Comparison of ENCODE assay signal across 22 cellular contexts in the genomic region with DNA sequence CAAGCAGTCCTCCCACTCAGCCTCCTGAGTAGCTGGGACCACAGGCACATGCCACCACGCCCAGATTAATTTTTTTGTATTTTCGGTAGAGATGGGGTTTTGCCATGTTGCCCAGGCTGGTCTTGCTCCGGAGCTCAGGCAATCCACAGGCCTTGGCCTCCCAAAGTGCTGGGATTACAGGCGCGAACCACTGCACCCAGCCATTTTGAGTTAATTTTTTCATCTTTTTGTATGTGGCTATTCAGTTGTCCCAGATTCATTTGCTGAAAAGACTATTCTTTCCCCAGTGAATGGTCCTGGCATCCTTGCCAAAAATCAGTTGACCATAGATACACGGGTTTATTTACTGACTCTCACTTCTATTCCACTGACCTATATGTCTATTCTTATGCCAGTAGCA.
DNase-seq lines count a peak whose midpoint lies in the region; ATAC-seq and TF ChIP-seq lines count a peak whose summit lies in the region.
"Had no signal": no experiment of that assay in that cellular context is flagged by ENCODE, and none has a peak within 500 bp of the region (broad histone marks: within the 10 kb centered on the region; RNA-seq: fewer than 3 reads in every experiment).

No MANE protein-coding gene starts in this region.

- no peak for ATAC-seq in GM21786 (IDR thresholded peaks at IDR 0.05; ENCODE audit: unreplicated experiment)

- H3K4me1 Mint-ChIP-seq in activated naive CD8-positive, alpha-beta T cell (ENCODE audit: low read depth): peaks cover 5% of the 10 kb centered on the region
- no peaks in the 10 kb centered on the region for H3K4me1 Mint-ChIP-seq in activated naive CD8-positive, alpha-beta T cell treated with anti-CD3 and anti-CD28 coated beads for 36 hours

- peak overlapping the region; percentile 35 for H3K27ac ChIP-seq in cingulate gyrus (ENCODE audit: low read depth, low read length)
- no peak overlapping the region for H3K27ac ChIP-seq in vagina

- 83 to 86% methylated on average over 6 of the region's 6 CpGs for WGBS in lower leg skin, 2 donors

- no peaks in the 10 kb centered on the region for H3K9me3 Mint-ChIP-seq in activated naive CD8-positive, alpha-beta T cell (ENCODE audit: low read depth)
- H3K9me3 Mint-ChIP-seq in activated naive CD8-positive, alpha-beta T cell treated with anti-CD3 and anti-CD28 coated beads for 36 hours: no peaks in the 10 kb centered on the region
- H3K9me3 Mint-ChIP-seq: CD4-positive, alpha-beta memory T cell had no signal

- no peak overlapping the region for H3K4me3 Mint-ChIP-seq in activated naive CD8-positive, alpha-beta T cell
- no peak overlapping the region for H3K4me3 Mint-ChIP-seq in activated naive CD8-positive, alpha-beta T cell treated with anti-CD3 and anti-CD28 coated beads for 36 hours
- H3K4me3 Mint-ChIP-seq: CD4-positive, alpha-beta memory T cell had no signal

- peaks cover 10% of the 10 kb centered on the region for H3K4me1 ChIP-seq in vagina

- H3K27ac Mint-ChIP-seq in activated naive CD8-positive, alpha-beta T cell: peak overlapping the region; percentile 16
- no peak overlapping the region for H3K27ac Mint-ChIP-seq in activated naive CD8-positive, alpha-beta T cell treated with anti-CD3 and anti-CD28 coated beads for 36 hours

- TF ChIP-seq CTCF in vagina (IDR thresholded peaks at IDR 0.05): no peak
- TF ChIP-seq CTCF in lower leg skin (IDR thresholded peaks at IDR 0.05): no peak

- no peaks in the 10 kb centered on the region for H3K27me3 Mint-ChIP-seq in activated naive CD8-positive, alpha-beta T cell
- no peaks in the 10 kb centered on the region for H3K27me3 Mint-ChIP-seq in activated naive CD8-positive, alpha-beta T cell treated with anti-CD3 and anti-CD28 coated beads for 36 hours
- H3K27me3 Mint-ChIP-seq: CD4-positive, alpha-beta memory T cell had no signal

- H3K36me3 ChIP-seq in vagina: peaks cover 0 to 68% of the 10 kb centered on the region in 2 donors

- H3K36me3 Mint-ChIP-seq in activated naive CD8-positive, alpha-beta T cell: peaks cover 16% of the 10 kb centered on the region
- H3K36me3 Mint-ChIP-seq in activated naive CD8-positive, alpha-beta T cell treated with anti-CD3 and anti-CD28 coated beads for 36 hours: peaks cover 20% of the 10 kb centered on the region

- H3K4me3 ChIP-seq in vagina (no peak overlapping the region), lower leg skin (ENCODE audit: low read depth, poor library complexity, severe bottlenecking) (no peak overlapping the region)
- H3K4me3 ChIP-seq: MG63 had no signal

- H3K27me3 ChIP-seq in vagina: no peaks in the 10 kb centered on the region
- H3K27me3 ChIP-seq: MG63 had no signal

- intact Hi-C loops in vagina (cut with DNase I) (no loop called here), lower leg skin (cut with DNase I; ENCODE audit: low total_unique reads) (no loop called here)

- no peaks in the 10 kb centered on the region for H3K9me3 ChIP-seq in vagina
- H3K9me3 ChIP-seq: MG63 had no signal

- DNase-seq in activated naive CD8-positive, alpha-beta T cell treated with anti-CD3 and anti-CD28 coated beads for 36 hours: no peak
- DNase-seq in midbrain (lab: John Stamatoyannopoulos, UW) (peak; percentile 69), superior temporal gyrus (ENCODE audit: extremely low spot score) (peak; percentile 77), vagina (ENCODE audit: extremely low spot score in 2 of 2) (no peak), lower leg skin (ENCODE audit: low spot score in 2 of 2) (no peak)
- DNase-seq: Calu3; CD4-positive, alpha-beta memory T cell; DMS53; EL; H7; IMR-90; Kasumi-1; MG63; NCI-H1048; NCI-H1436; NCI-H1930; NCI-H345; NCI-H524 treated with DMSO at 0.1 percent for 48 hours; SHP77 had no signal

- TF ChIP-seq POLR2A in vagina (IDR thresholded peaks at IDR 0.05): no peak
- no peak for TF ChIP-seq POLR2A in lower leg skin (IDR thresholded peaks at IDR 0.05)

Comparison
In these comparisons a context has a peak if more than half of its experiments do, and no peak if none do; other contexts are left out.
1. DNase-seq: peak in midbrain (single experiment) and superior temporal gyrus (single experiment); none in activated naive CD8-positive, alpha-beta T cell treated with anti-CD3 and anti-CD28 coated beads for 36 hours (single experiment), vagina (0 of 2) and lower leg skin (0 of 2).